25 cellular contexts compared by ENCODE assay signal in genomic region chr15:92118936-92119325, GRCh38.
DNase-seq lines count a peak whose midpoint lies in the region; ATAC-seq and TF ChIP-seq lines count a peak whose summit lies in the region.
"Had no signal": no experiment of that assay in that cellular context is flagged by ENCODE, and none has a peak within 500 bp of the region (broad histone marks: within the 10 kb centered on the region; RNA-seq: fewer than 3 reads in every experiment).

No MANE protein-coding gene starts in this region.

- no peak overlapping the region for H2BK15ac ChIP-seq in H9 (ENCODE audit: low read depth, low read length)

- peaks cover 10% of the 10 kb centered on the region for H3K27me3 Mint-ChIP-seq in H9 (ENCODE audit: low read depth)
- no peaks in the 10 kb centered on the region for H3K27me3 Mint-ChIP-seq in MCF 10A (ENCODE audit: insufficient read depth, unreplicated experiment)
- H3K27me3 Mint-ChIP-seq in neural progenitor cell (ENCODE audit: insufficient read depth, low read depth), result peaks cover 5% of the 10 kb centered on the region

- H3K18ac ChIP-seq in H9 (ENCODE audit: insufficient read length, low read depth, low read length), result no peak overlapping the region

- H4K91ac ChIP-seq in H9 (ENCODE audit: insufficient read length, low read depth, low read length), result no peak overlapping the region

- no peaks in the 10 kb centered on the region for H3K27me3 ChIP-seq in H9 (ENCODE audit: insufficient read depth, low read length)
- H3K27me3 ChIP-seq in iPS-15b (ENCODE audit: control insufficient read depth, insufficient read depth, low read length), result peaks cover 4% of the 10 kb centered on the region
- H3K27me3 ChIP-seq in neural progenitor cell, result no peaks in the 10 kb centered on the region

- H3K4me2 ChIP-seq in H9 (ENCODE audit: insufficient read depth, insufficient read length, low read length) (peak overlapping the region; percentile 49), neural progenitor cell (no peak overlapping the region)
- H3K4me2 ChIP-seq: A549, KMS-11 had no signal

- H3K79me2 ChIP-seq in H9 (ENCODE audit: insufficient read depth, low read length) (no peaks in the 10 kb centered on the region), neural progenitor cell (ENCODE audit: low read depth) (no peaks in the 10 kb centered on the region)

- ATAC-seq in HG03520 (IDR thresholded peaks at IDR 0.05; ENCODE audit: unreplicated experiment), result no peak
- ATAC-seq: A549; CD8-positive, alpha-beta T cell; GM12878; Panc1 had no signal

- no peaks in the 10 kb centered on the region for H3K36me3 ChIP-seq in ES-I3 (ENCODE audit: insufficient read depth, low read length)
- no peaks in the 10 kb centered on the region for H3K36me3 ChIP-seq in iPS-15b (ENCODE audit: control insufficient read depth, insufficient read depth, low read length)
- H3K36me3 ChIP-seq in neural progenitor cell, result no peaks in the 10 kb centered on the region

- H3K4me1 ChIP-seq in ES-I3 (ENCODE audit: insufficient read depth, low read length) (peaks cover 46% of the 10 kb centered on the region), H9 (ENCODE audit: insufficient read depth, low read length) (peaks cover 14% of the 10 kb centered on the region), iPS-15b (ENCODE audit: control insufficient read depth, insufficient read depth, low read length) (peaks cover 37% of the 10 kb centered on the region), neural progenitor cell (peaks cover 38% of the 10 kb centered on the region)
- H3K4me1 ChIP-seq: A549 had no signal

- no peak for TF ChIP-seq CTCF in H9 (conservative IDR thresholded peaks at IDR 0.05)
- no peak for TF ChIP-seq CTCF in VCaP (conservative IDR thresholded peaks at IDR 0.05)
- TF ChIP-seq CTCF in MCF 10A (IDR thresholded peaks at IDR 0.05; ENCODE audit: unreplicated experiment), result no peak
- TF ChIP-seq CTCF in neural progenitor cell (IDR thresholded peaks at IDR 0.05), result no peak

- no peak overlapping the region for H4K8ac ChIP-seq in H9 (replicated peaks; ENCODE audit: insufficient read length, low read depth, low read length)

- H3K56ac ChIP-seq in H9 (ENCODE audit: insufficient read length, low read depth, low read length), result no peak overlapping the region

- no peaks in the 10 kb centered on the region for H3K23me2 ChIP-seq in H9 (ENCODE audit: insufficient read length, low read depth, low read length, poor library complexity, severe bottlenecking)

- H2AFZ ChIP-seq in H9 (ENCODE audit: low read length) (no peak overlapping the region), neural progenitor cell (replicated peaks) (no peak overlapping the region)

- H3K9me3 Mint-ChIP-seq in H9 (peaks cover 7 to 16% of the 10 kb centered on the region in 2 experiments; a peak in 4 of 5 replicates), MCF 10A (ENCODE audit: unreplicated experiment) (peaks cover 7% of the 10 kb centered on the region), neural progenitor cell (no peaks in the 10 kb centered on the region)
- H3K9me3 Mint-ChIP-seq: CD8-positive, alpha-beta T cell; IgD-negative memory B cell had no signal

- CTCF ChIA-PET in MCF 10A (lab: Yijun Ruan, JAX), result no interaction called here

- no peak overlapping the region for H2BK5ac ChIP-seq in H9 (ENCODE audit: insufficient read length, low read length)

- intact Hi-C loops in MCF 10A (cut with micrococcal nuclease), result no loop called here

- no peak overlapping the region for H3T11ph ChIP-seq in H9 (ENCODE audit: low read length)

- H3K9me3 ChIP-seq in ES-I3 (ENCODE audit: control insufficient read depth, insufficient read depth, low read length) (0 out of 2 replicates have a peak, but pooled peaks cover 7% of the 10 kb centered on the region), H9 (ENCODE audit: control insufficient read depth, low read depth, low read length) (no peaks in the 10 kb centered on the region), iPS-15b (ENCODE audit: control insufficient read depth, insufficient read depth, low read length) (peaks cover 4% of the 10 kb centered on the region), neural progenitor cell (ENCODE audit: low read depth) (no peaks in the 10 kb centered on the region)
- H3K9me3 ChIP-seq: Caco-2 had no signal

- no peak overlapping the region for H2BK120ac ChIP-seq in H9 (ENCODE audit: low read depth, low read length, poor library complexity, severe bottlenecking)

- H3K4me3 ChIP-seq in iPS-15b (ENCODE audit: low read depth, low read length) (peak overlapping the region; percentile 16), neural progenitor cell (no peak overlapping the region)
- H3K4me3 ChIP-seq: A549, GM12878, SK-N-MC had no signal

- H3K4ac ChIP-seq in H9 (ENCODE audit: low read depth, low read length), result no peak overlapping the region

- H3K27ac ChIP-seq in H9 (ENCODE audit: insufficient read length, low read depth, low read length) (peak overlapping the region; percentile 73), VCaP (peak overlapping the region; percentile 26; the same call in 1 of the 2 replicates), neural progenitor cell (no peak overlapping the region)
- H3K27ac ChIP-seq: A549, KMS-11, RWPE1, SK-N-MC had no signal

- H2AK5ac ChIP-seq in H9 (ENCODE audit: insufficient read length, low read length), result no peak overlapping the region

- WGBS in H9 (ENCODE audit: extremely low coverage, insufficient read length, low lambda C conversion rate), result no CpG with 5 or more reads among the region's 3 CpGs

- H4K5ac ChIP-seq in H9 (ENCODE audit: insufficient read length, low read depth, low read length), result no peak overlapping the region

- H2BK20ac ChIP-seq in H9 (ENCODE audit: low read depth, low read length, poor library complexity, severe bottlenecking), result no peak overlapping the region

- peak overlapping the region; percentile 47 for H2BK12ac ChIP-seq in H9 (ENCODE audit: insufficient read length, low read depth, low read length)

- no peak overlapping the region for H3K23ac ChIP-seq in H9 (ENCODE audit: insufficient read length, low read depth, low read length)

- no peaks in the 10 kb centered on the region for H3K79me1 ChIP-seq in H9 (ENCODE audit: insufficient read depth, low read depth, low read length, poor library complexity, severe bottlenecking)

- H3K9ac ChIP-seq in ES-I3 (ENCODE audit: low read depth, low read length) (peak overlapping the region; percentile 14), H9 (ENCODE audit: extremely low read depth, insufficient read length, low read length) (no peak overlapping the region), iPS-15b (ENCODE audit: low read depth, low read length) (no peak overlapping the region), neural progenitor cell (no peak overlapping the region)
- H3K9ac ChIP-seq: KMS-11 had no signal

- no peak overlapping the region for H3K14ac ChIP-seq in H9 (ENCODE audit: insufficient read depth, low read length)

- H3F3A ChIP-seq in neural progenitor cell (ENCODE audit: low read depth), result peaks cover 11% of the 10 kb centered on the region

- POLR2A ChIA-PET in MCF 10A (lab: Yijun Ruan, JAX), result no interaction called here

- no peak for DNase-seq in H9
- DNase-seq in MCF 10A (ENCODE audit: unreplicated experiment), result no peak
- DNase-seq in neural progenitor cell (ENCODE audit: low spot score), result no peak
- DNase-seq: AML-193; C1 segment of cervical spinal cord; Caco-2; CD8-positive, alpha-beta T cell; GDM1; NCI-H1092; NCI-H1417 treated with DMSO at 0.1 percent for 48 hours; NCI-H1694 treated with DMSO at 0.1 percent for 48 hours; NCI-H2081; NCI-H2227 treated with DMSO at 0.1 percent for 48 hours; SIG-M5 had no signal

- BruUV-seq in MCF 10A (replicated peaks; lab: Mats Ljungman, UMichigan), result no TSS peak

- H4K20me1 ChIP-seq in H9 (ENCODE audit: control insufficient read depth, insufficient read depth, insufficient read length), result no peaks in the 10 kb centered on the region
- no peaks in the 10 kb centered on the region for H4K20me1 ChIP-seq in neural progenitor cell (ENCODE audit: low read depth)

- peaks cover 23 to 24% (median 24%) of the 10 kb centered on the region in 3 experiments for H3K36me3 Mint-ChIP-seq in H9 (ENCODE audit: insufficient read depth in 1 of 3, low read depth in 3 of 3)
- peaks cover 8% of the 10 kb centered on the region for H3K36me3 Mint-ChIP-seq in MCF 10A (ENCODE audit: insufficient read depth, unreplicated experiment)
- peaks cover 6% of the 10 kb centered on the region for H3K36me3 Mint-ChIP-seq in neural progenitor cell

- H3K27ac Mint-ChIP-seq in H9 (peak overlapping the region; percentile 44 to 84 (median 81); a peak in 4 of 7 replicates), MCF 10A (ENCODE audit: low read depth, unreplicated experiment) (no peak overlapping the region), neural progenitor cell (no peak overlapping the region)
- H3K27ac Mint-ChIP-seq: CD8-positive, alpha-beta T cell; IgD-negative memory B cell had no signal

- H3K4me1 Mint-ChIP-seq in H9 (peaks cover 69% of the 10 kb centered on the region in 2 experiments), MCF 10A (ENCODE audit: insufficient read depth, unreplicated experiment) (peaks cover 5% of the 10 kb centered on the region), neural progenitor cell (peaks cover 10% of the 10 kb centered on the region)

- H3K4me3 Mint-ChIP-seq in H9, result no peak overlapping the region
- H3K4me3 Mint-ChIP-seq in MCF 10A (ENCODE audit: unreplicated experiment), result no peak overlapping the region
- no peak overlapping the region for H3K4me3 Mint-ChIP-seq in neural progenitor cell
- H3K4me3 Mint-ChIP-seq: CD8-positive, alpha-beta T cell; IgD-negative memory B cell had no signal

Comparison
In these comparisons a context has a peak if more than half of its experiments do, and no peak if none do; other contexts are left out.
1. H3K27ac Mint-ChIP-seq: peak in H9 (3 of 3); none in MCF 10A (single experiment) and neural progenitor cell (single experiment).